In the genomic region with DNA sequence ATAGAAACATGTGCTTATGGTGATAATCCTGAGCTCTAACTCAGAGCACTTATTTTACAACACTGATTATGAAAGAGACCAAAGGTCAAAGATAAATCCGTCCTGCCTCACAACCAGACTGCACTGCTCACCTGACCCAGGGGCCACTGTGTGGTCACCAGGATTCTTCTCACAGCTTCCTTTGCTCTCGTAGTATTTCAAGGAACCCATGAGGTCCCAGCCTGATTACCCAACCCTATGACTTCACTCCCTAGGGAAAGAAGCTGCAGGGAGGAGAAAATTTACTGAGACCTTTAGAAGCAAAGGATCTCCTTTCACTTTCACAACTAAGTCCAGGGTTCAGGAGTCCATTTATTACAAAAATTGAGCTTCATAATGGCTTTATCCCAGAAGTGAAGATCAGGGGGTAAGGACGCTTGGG, we compare ENCODE assay signal across 10 cellular contexts. TPM values are rescaled to one million over a fixed set of nuclear protein-coding genes. Genes with fewer than 3 reads are reported as not detected.
DNase-seq lines count a peak whose midpoint lies in the region; ATAC-seq and TF ChIP-seq lines count a peak whose summit lies in the region.
"Had no signal": no experiment of that assay in that cellular context is flagged by ENCODE, and none has a peak within 500 bp of the region (broad histone marks: within the 10 kb centered on the region; RNA-seq: fewer than 3 reads in every experiment).

No MANE protein-coding gene starts in this region.

- no peak for TF ChIP-seq CTCF in Caco-2 (IDR thresholded peaks at IDR 0.05; ENCODE audit: insufficient read depth in 1 of 2, low read depth in 1 of 2, low read length in 1 of 2, severe bottlenecking in 1 of 2, unreplicated experiment in 1 of 2)

- POLR2A ChIA-PET in Caco-2 (lab: Charles Lee), result interaction anchor here (0.5 to 1.9 kb wide), 5 partner anchors 9 to 1083 kb away, joined by 3 to 28 read pairs (median 5); partner anchors contain the start of genes RPL39 and SLC25A5

- no peak for ATAC-seq in GM21717 (IDR thresholded peaks at IDR 0.05; ENCODE audit: unreplicated experiment)
- ATAC-seq in HG02642 (IDR thresholded peaks at IDR 0.05; ENCODE audit: poor library complexity, unreplicated experiment), result no peak
- ATAC-seq: GM23338 had no signal

- no peak for TF ChIP-seq POLR2A in erythroblast (IDR thresholded peaks at IDR 0.05; ENCODE audit: low read length)

- no peaks in the 10 kb centered on the region for H3K9me3 ChIP-seq in Caco-2

- DNase-seq in Caco-2 (peak; percentile 86 to 92), M059J (ENCODE audit: low read depth) (peak; percentile 86), erythroblast (lab: John Stamatoyannopoulos, UW) (peak; percentile 34 to 44), non-pigmented ciliary epithelial cell (ENCODE audit: low read depth) (peak; percentile 32), NCI-H1092 (lab: John Stamatoyannopoulos, UW) (no peak), occipital lobe (lab: John Stamatoyannopoulos, UW) (no peak)
- DNase-seq: dermis blood vessel endothelial cell had no signal

- no peaks in the 10 kb centered on the region for H3K9me3 Mint-ChIP-seq in Caco-2 (ENCODE audit: unreplicated experiment)
- H3K9me3 Mint-ChIP-seq: GM23338 had no signal

- no TSS peak for BruUV-seq in Caco-2 (replicated peaks; lab: Mats Ljungman, UMichigan)

- H3K4me3 ChIP-seq in Caco-2 (ENCODE audit: low read depth, low read length), result no peak overlapping the region
- H3K4me3 ChIP-seq: GM23338 had no signal

- peak overlapping the region; percentile 65 for H3K4me3 Mint-ChIP-seq in Caco-2 (ENCODE audit: unreplicated experiment)
- H3K4me3 Mint-ChIP-seq: GM23338 had no signal

- no peaks in the 10 kb centered on the region for H3K36me3 ChIP-seq in Caco-2 (ENCODE audit: control insufficient read depth, insufficient read depth, low read length)

- H3K27ac Mint-ChIP-seq in Caco-2 (ENCODE audit: unreplicated experiment), result peak overlapping the region; percentile 90
- H3K27ac Mint-ChIP-seq: GM23338 had no signal

- intact Hi-C loops in Caco-2 (cut with micrococcal nuclease; ENCODE audit: unreplicated experiment), result loop anchor here (1.0 kb wide), 1 partner anchor 9 kb away; no protein-coding TSS in a partner anchor

- no peaks in the 10 kb centered on the region for H3K27me3 Mint-ChIP-seq in Caco-2 (ENCODE audit: insufficient read depth, unreplicated experiment)

- CTCF ChIA-PET in Caco-2 (lab: Charles Lee), result interaction anchor here (0.6 to 1.7 kb wide), 10 partner anchors 8 to 1084 kb away, joined by 3 to 25 read pairs (median 4); partner anchors contain the start of gene SLC25A5

- peaks cover 12% of the 10 kb centered on the region for H3K4me1 Mint-ChIP-seq in Caco-2 (ENCODE audit: low read depth, unreplicated experiment)
- H3K4me1 Mint-ChIP-seq: GM23338 had no signal

- H3K4me1 ChIP-seq in Caco-2, result peaks cover 21% of the 10 kb centered on the region

- H3K27me3 ChIP-seq in Caco-2 (replicated peaks; ENCODE audit: control insufficient read depth, insufficient read depth, low read length), result no peaks in the 10 kb centered on the region

- H3K36me3 Mint-ChIP-seq in Caco-2 (ENCODE audit: insufficient read depth, unreplicated experiment), result peaks cover 13% of the 10 kb centered on the region

RNA-seq across cellular contexts. Expression of gene SLC25A5, which starts 9.6 kb away (rescaled TPM):
- total RNA-seq in Caco-2 (2022), result 416 and 445 TPM in 2 replicates
- 901 and 956 TPM in 2 replicates for total RNA-seq in M059J (2014; rRNA removed; shearing (Covaris generic))
- total RNA-seq in occipital lobe, result 73.6 TPM

Comparison
In these comparisons a context has a peak if more than half of its experiments do, and no peak if none do; other contexts are left out.
1. DNase-seq: peak in Caco-2 (2 of 2), M059J (single experiment), erythroblast (2 of 2) and non-pigmented ciliary epithelial cell (single experiment); none in NCI-H1092 (single experiment) and occipital lobe (single experiment).